In genomic region chr19:34732548-34733255, GRCh38 we compare ENCODE assay signal across 8 cellular contexts. TPM values are rescaled to one million over a fixed set of nuclear protein-coding genes. Genes with fewer than 3 reads are reported as not detected.
DNase-seq lines count a peak whose midpoint lies in the region; ATAC-seq and TF ChIP-seq lines count a peak whose summit lies in the region.

No MANE protein-coding gene starts in this region.

- H3K36me3 ChIP-seq in BLaER1 treated with 17β-estradiol and CSF1 and Interleukin-3, amounts not matched to agents 10 nM and 100 nM = peaks cover 14 to 29% (median 23%) of the 10 kb centered on the region in 11 experiments
- no peaks in the 10 kb centered on the region for H3K36me3 ChIP-seq in KMS-11 (ENCODE audit: insufficient read depth)

- peaks cover 5% of the 10 kb centered on the region for H3K9me3 Mint-ChIP-seq in natural killer cell treated with Interleukin-12 subunit alpha and Interleukin-12 subunit beta and Interleukin-15 and Interleukin-18, amount 100 ng/mL, for 72 hours

- H3K27ac Mint-ChIP-seq in natural killer cell treated with Interleukin-12 subunit alpha and Interleukin-12 subunit beta and Interleukin-15 and Interleukin-18, amount 100 ng/mL, for 72 hours = no peak overlapping the region

- ATAC-seq in natural killer cell treated with Interleukin-12 subunit alpha and Interleukin-12 subunit beta and Interleukin-15 and Interleukin-18, amount 100 ng/mL, for 72 hours = no peak
- ATAC-seq in HG03045 (IDR thresholded peaks at IDR 0.05; ENCODE audit: unreplicated experiment) = no peak
- no peak for ATAC-seq in HG02642 (IDR thresholded peaks at IDR 0.05; ENCODE audit: poor library complexity, unreplicated experiment)
- ATAC-seq in HG02610 (IDR thresholded peaks at IDR 0.05; ENCODE audit: unreplicated experiment) = no peak

- peak overlapping the region; percentile 72 to 85 (median 78) for H3K4me3 ChIP-seq in BLaER1 treated with 17β-estradiol and CSF1 and Interleukin-3, amounts not matched to agents 10 nM and 100 nM
- H3K4me3 ChIP-seq in KMS-11 (IDR thresholded peaks at IDR 0.05; ENCODE audit: insufficient read depth, low read depth, low read length) = no peak overlapping the region
- H3K4me3 ChIP-seq in choroid plexus epithelial cell (ENCODE audit: low read depth, low read length) = peak overlapping the region; percentile 92

- peaks cover 21 to 35% (median 30%) of the 10 kb centered on the region in 10 experiments for H3K4me1 ChIP-seq in BLaER1 treated with 17β-estradiol and CSF1 and Interleukin-3, amounts not matched to agents 10 nM and 100 nM
- H3K4me1 ChIP-seq in KMS-11 (ENCODE audit: low read depth, poor library complexity, severe bottlenecking) = peaks cover 6% of the 10 kb centered on the region

- peak overlapping the region; percentile 92 to 100 (median 97) for H3K4me2 ChIP-seq in BLaER1 treated with 17β-estradiol and CSF1 and Interleukin-3, amounts not matched to agents 10 nM and 100 nM
- H3K4me2 ChIP-seq in KMS-11 = peak overlapping the region; percentile 51

- H3K27me3 Mint-ChIP-seq in natural killer cell treated with Interleukin-12 subunit alpha and Interleukin-12 subunit beta and Interleukin-15 and Interleukin-18, amount 100 ng/mL, for 72 hours = peaks cover 5% of the 10 kb centered on the region in 2 donors

- TF ChIP-seq CTCF in KMS-11 (conservative IDR thresholded peaks at IDR 0.05; ENCODE audit: low read depth, low read length) = no peak
- TF ChIP-seq CTCF in choroid plexus epithelial cell (conservative IDR thresholded peaks at IDR 0.05; ENCODE audit: low read depth, low read length) = no peak

- H2AFZ ChIP-seq in KMS-11 (ENCODE audit: low read depth) = peak overlapping the region; percentile 96

- DNase-seq in choroid plexus epithelial cell (ENCODE audit: low read depth) (no peak), NCI-H1092 treated with DMSO at 0.1 percent for 48 hours (lab: John Stamatoyannopoulos, UW) (no peak)
- DNase-seq in natural killer cell treated with Interleukin-12 subunit alpha and Interleukin-12 subunit beta and Interleukin-15 and Interleukin-18, amount 100 ng/mL, for 72 hours (ENCODE audit: low spot score) = no peak

- H3K9ac ChIP-seq in BLaER1 treated with 17β-estradiol and CSF1 and Interleukin-3, amounts not matched to agents 10 nM and 100 nM = peak overlapping the region; percentile 86 to 98 (median 94)
- no peak overlapping the region for H3K9ac ChIP-seq in KMS-11

- H3K4me1 Mint-ChIP-seq in natural killer cell treated with Interleukin-12 subunit alpha and Interleukin-12 subunit beta and Interleukin-15 and Interleukin-18, amount 100 ng/mL, for 72 hours (ENCODE audit: low read depth in 2 of 2) = peaks cover 16 to 21% of the 10 kb centered on the region in 2 donors

- H3K27ac ChIP-seq in BLaER1 treated with 17β-estradiol and CSF1 and Interleukin-3, amounts not matched to agents 10 nM and 100 nM = peak overlapping the region; percentile 88 to 99 (median 93)
- H3K27ac ChIP-seq in KMS-11 = no peak overlapping the region

- H3K9me3 ChIP-seq in BLaER1 treated with 17β-estradiol and CSF1 and Interleukin-3, amounts not matched to agents 10 nM and 100 nM (replicated peaks in 1 of 11) = peaks cover 4 to 37% (median 22%) of the 10 kb centered on the region in 11 experiments; a peak in 21 of 22 replicates

- H3K36me3 Mint-ChIP-seq in natural killer cell treated with Interleukin-12 subunit alpha and Interleukin-12 subunit beta and Interleukin-15 and Interleukin-18, amount 100 ng/mL, for 72 hours = peaks cover 9% of the 10 kb centered on the region

- no peaks in the 10 kb centered on the region for H3K27me3 ChIP-seq in BLaER1 treated with 17β-estradiol and CSF1 and Interleukin-3, amounts not matched to agents 10 nM and 100 nM
- no peaks in the 10 kb centered on the region for H3K27me3 ChIP-seq in KMS-11 (ENCODE audit: insufficient read depth, low read depth)

- H3K4me3 Mint-ChIP-seq in natural killer cell treated with Interleukin-12 subunit alpha and Interleukin-12 subunit beta and Interleukin-15 and Interleukin-18, amount 100 ng/mL, for 72 hours = peak overlapping the region; percentile 45

- H4K20me1 ChIP-seq in BLaER1 treated with 17β-estradiol and CSF1 and Interleukin-3, amounts not matched to agents 10 nM and 100 nM = no peaks in the 10 kb centered on the region
- H4K20me1 ChIP-seq in KMS-11 (ENCODE audit: insufficient read depth) = no peaks in the 10 kb centered on the region

- no peaks in the 10 kb centered on the region for H3K79me2 ChIP-seq in KMS-11 (ENCODE audit: insufficient read depth, low read depth)

RNA-seq across cellular contexts. Expression of gene ZNF181, which starts 1.3 kb away (rescaled TPM):
- 1 to 10 TPM; 3.4 to 5.7 TPM for total RNA-seq in natural killer cell treated with Interleukin-12 subunit alpha and Interleukin-12 subunit beta and Interleukin-15 and Interleukin-18, amount 100 ng/mL, for 72 hours

RNA-seq across cellular contexts. Expression of gene ZNF599, which starts 40.3 kb away (rescaled TPM):
- 1 to 10 TPM; 1.5 to 3.3 TPM for total RNA-seq in natural killer cell treated with Interleukin-12 subunit alpha and Interleukin-12 subunit beta and Interleukin-15 and Interleukin-18, amount 100 ng/mL, for 72 hours

RNA-seq across cellular contexts. Expression of gene ZNF302, which starts 55.2 kb away (rescaled TPM):
- 10 to 100 TPM; 14.4 to 17.6 TPM for total RNA-seq in natural killer cell treated with Interleukin-12 subunit alpha and Interleukin-12 subunit beta and Interleukin-15 and Interleukin-18, amount 100 ng/mL, for 72 hours

RNA-seq across cellular contexts. Expression of gene SCGB2B2, which starts 55.7 kb away (rescaled TPM):
- under 1 TPM; 0.57 to 0.81 TPM for total RNA-seq in natural killer cell treated with Interleukin-12 subunit alpha and Interleukin-12 subunit beta and Interleukin-15 and Interleukin-18, amount 100 ng/mL, for 72 hours
